Comparison of ENCODE assay signal across 1 cellular context in the genomic region with DNA sequence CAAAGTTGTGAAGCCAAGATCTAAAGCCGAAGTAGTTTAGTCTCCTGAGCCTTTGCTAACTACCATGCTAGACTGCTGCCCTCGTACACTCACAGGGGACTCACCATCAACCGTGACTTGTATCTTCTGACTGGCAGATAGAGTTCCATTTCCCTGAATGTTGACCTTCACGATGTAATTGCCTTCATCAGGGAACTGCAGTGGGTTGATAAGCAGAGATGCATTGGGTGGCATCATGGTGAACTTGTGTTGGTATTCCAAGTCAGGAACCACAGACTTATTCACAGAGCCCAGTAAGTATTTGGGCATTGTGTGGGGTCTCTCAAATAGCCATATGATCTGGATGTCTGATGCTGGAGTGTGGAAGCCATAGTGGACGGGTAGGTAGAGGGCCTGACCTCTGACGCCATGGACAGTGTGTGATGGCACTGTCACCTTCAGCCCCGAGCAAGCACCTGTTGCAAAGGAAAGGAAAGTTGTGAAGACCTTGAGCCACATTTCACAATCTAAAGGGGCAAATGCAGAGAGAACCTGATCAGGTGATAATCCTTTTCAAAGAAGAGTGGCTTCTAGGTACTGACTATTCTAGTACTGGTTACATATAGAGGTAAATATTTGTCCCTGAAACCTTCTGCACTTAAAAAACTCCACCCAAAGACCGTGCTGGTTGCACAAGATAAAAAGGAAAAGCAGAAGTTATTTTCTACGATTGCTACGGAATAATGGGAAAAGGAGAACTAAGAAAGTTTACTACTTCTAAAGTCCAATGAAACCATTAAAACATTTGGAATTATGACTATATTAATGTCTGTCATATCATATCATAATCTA.
TF ChIP-seq lines count a peak whose summit lies in the region.

No MANE protein-coding gene starts in this region.

TF ChIP-seq in K562, 482 proteins besides CTCF, POLR2A, EP300 and RAD21 (continued from another document and continues in another):
- TF ChIP-seq, protein P1, sequence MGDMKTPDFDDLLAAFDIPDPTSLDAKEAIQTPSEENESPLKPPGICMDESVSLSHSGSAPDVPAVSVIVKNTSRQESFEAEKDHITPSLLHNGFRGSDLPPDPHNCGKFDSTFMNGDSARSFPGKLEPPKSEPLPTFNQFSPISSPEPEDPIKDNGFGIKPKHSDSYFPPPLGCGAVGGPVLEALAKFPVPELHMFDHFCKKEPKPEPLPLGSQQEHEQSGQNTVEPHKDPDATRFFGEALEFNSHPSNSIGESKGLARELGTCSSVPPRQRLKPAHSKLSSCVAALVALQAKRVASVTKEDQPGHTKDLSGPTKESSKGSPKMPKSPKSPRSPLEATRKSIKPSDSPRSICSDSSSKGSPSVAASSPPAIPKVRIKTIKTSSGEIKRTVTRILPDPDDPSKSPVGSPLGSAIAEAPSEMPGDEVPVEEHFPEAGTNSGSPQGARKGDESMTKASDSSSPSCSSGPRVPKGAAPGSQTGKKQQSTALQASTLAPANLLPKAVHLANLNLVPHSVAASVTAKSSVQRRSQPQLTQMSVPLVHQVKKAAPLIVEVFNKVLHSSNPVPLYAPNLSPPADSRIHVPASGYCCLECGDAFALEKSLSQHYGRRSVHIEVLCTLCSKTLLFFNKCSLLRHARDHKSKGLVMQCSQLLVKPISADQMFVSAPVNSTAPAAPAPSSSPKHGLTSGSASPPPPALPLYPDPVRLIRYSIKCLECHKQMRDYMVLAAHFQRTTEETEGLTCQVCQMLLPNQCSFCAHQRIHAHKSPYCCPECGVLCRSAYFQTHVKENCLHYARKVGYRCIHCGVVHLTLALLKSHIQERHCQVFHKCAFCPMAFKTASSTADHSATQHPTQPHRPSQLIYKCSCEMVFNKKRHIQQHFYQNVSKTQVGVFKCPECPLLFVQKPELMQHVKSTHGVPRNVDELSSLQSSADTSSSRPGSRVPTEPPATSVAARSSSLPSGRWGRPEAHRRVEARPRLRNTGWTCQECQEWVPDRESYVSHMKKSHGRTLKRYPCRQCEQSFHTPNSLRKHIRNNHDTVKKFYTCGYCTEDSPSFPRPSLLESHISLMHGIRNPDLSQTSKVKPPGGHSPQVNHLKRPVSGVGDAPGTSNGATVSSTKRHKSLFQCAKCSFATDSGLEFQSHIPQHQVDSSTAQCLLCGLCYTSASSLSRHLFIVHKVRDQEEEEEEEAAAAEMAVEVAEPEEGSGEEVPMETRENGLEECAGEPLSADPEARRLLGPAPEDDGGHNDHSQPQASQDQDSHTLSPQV (IDR thresholded peaks at IDR 0.05) = no peak
- TF ChIP-seq ZKSCAN8 (CRISPR knock-in tag; IDR thresholded peaks at IDR 0.05) = no peak
- TF ChIP-seq MED1 (CRISPR knock-in tag; IDR thresholded peaks at IDR 0.05; ENCODE audit: borderline replicate concordance) = no peak
- TF ChIP-seq BRD4 (IDR thresholded peaks at IDR 0.05) = no peak
- TF ChIP-seq PHF8 (IDR thresholded peaks at IDR 0.05; ENCODE audit: borderline replicate concordance, low read length) = no peak
- no peak for TF ChIP-seq ZNF174 (CRISPR knock-in tag; IDR thresholded peaks at IDR 0.05)
- TF ChIP-seq, protein P2, sequence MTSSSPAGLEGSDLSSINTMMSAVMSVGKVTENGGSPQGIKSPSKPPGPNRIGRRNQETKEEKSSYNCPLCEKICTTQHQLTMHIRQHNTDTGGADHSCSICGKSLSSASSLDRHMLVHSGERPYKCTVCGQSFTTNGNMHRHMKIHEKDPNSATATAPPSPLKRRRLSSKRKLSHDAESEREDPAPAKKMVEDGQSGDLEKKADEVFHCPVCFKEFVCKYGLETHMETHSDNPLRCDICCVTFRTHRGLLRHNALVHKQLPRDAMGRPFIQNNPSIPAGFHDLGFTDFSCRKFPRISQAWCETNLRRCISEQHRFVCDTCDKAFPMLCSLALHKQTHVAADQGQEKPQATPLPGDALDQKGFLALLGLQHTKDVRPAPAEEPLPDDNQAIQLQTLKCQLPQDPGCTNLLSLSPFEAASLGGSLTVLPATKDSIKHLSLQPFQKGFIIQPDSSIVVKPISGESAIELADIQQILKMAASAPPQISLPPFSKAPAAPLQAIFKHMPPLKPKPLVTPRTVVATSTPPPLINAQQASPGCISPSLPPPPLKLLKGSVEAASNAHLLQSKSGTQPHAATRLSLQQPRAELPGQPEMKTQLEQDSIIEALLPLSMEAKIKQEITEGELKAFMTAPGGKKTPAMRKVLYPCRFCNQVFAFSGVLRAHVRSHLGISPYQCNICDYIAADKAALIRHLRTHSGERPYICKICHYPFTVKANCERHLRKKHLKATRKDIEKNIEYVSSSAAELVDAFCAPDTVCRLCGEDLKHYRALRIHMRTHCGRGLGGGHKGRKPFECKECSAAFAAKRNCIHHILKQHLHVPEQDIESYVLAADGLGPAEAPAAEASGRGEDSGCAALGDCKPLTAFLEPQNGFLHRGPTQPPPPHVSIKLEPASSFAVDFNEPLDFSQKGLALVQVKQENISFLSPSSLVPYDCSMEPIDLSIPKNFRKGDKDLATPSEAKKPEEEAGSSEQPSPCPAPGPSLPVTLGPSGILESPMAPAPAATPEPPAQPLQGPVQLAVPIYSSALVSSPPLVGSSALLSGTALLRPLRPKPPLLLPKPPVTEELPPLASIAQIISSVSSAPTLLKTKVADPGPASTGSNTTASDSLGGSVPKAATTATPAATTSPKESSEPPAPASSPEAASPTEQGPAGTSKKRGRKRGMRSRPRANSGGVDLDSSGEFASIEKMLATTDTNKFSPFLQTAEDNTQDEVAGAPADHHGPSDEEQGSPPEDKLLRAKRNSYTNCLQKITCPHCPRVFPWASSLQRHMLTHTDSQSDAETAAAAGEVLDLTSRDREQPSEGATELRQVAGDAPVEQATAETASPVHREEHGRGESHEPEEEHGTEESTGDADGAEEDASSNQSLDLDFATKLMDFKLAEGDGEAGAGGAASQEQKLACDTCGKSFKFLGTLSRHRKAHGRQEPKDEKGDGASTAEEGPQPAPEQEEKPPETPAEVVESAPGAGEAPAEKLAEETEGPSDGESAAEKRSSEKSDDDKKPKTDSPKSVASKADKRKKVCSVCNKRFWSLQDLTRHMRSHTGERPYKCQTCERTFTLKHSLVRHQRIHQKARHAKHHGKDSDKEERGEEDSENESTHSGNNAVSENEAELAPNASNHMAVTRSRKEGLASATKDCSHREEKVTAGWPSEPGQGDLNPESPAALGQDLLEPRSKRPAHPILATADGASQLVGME (CRISPR knock-in tag; IDR thresholded peaks at IDR 0.05) = no peak
- no peak for TF ChIP-seq ZNF384 (IDR thresholded peaks at IDR 0.05; ENCODE audit: low read depth, low read length)
- no peak for TF ChIP-seq NR4A1 (CRISPR knock-in tag; IDR thresholded peaks at IDR 0.05)
- no peak for TF ChIP-seq NR4A1 (tag; IDR thresholded peaks at IDR 0.05)
- no peak for TF ChIP-seq ZNF217 (CRISPR knock-in tag; IDR thresholded peaks at IDR 0.05)
- no peak for TF ChIP-seq BDP1 (IDR thresholded peaks at IDR 0.05; ENCODE audit: insufficient read depth, insufficient read length)
- no peak for TF ChIP-seq TFAM (CRISPR knock-in tag; conservative IDR thresholded peaks at IDR 0.05)
- no peak for TF ChIP-seq ETV1 (tag; conservative IDR thresholded peaks at IDR 0.05; ENCODE audit: low read depth)
- TF ChIP-seq SP2 (IDR thresholded peaks at IDR 0.05; ENCODE audit: extremely low read depth, low read depth, low read length, poor library complexity, severe bottlenecking) = no peak
- no peak for TF ChIP-seq ZNF232 (CRISPR knock-in tag; IDR thresholded peaks at IDR 0.05)
- TF ChIP-seq, protein P3, sequence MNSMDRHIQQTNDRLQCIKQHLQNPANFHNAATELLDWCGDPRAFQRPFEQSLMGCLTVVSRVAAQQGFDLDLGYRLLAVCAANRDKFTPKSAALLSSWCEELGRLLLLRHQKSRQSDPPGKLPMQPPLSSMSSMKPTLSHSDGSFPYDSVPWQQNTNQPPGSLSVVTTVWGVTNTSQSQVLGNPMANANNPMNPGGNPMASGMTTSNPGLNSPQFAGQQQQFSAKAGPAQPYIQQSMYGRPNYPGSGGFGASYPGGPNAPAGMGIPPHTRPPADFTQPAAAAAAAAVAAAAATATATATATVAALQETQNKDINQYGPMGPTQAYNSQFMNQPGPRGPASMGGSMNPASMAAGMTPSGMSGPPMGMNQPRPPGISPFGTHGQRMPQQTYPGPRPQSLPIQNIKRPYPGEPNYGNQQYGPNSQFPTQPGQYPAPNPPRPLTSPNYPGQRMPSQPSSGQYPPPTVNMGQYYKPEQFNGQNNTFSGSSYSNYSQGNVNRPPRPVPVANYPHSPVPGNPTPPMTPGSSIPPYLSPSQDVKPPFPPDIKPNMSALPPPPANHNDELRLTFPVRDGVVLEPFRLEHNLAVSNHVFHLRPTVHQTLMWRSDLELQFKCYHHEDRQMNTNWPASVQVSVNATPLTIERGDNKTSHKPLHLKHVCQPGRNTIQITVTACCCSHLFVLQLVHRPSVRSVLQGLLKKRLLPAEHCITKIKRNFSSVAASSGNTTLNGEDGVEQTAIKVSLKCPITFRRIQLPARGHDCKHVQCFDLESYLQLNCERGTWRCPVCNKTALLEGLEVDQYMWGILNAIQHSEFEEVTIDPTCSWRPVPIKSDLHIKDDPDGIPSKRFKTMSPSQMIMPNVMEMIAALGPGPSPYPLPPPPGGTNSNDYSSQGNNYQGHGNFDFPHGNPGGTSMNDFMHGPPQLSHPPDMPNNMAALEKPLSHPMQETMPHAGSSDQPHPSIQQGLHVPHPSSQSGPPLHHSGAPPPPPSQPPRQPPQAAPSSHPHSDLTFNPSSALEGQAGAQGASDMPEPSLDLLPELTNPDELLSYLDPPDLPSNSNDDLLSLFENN (IDR thresholded peaks at IDR 0.05; ENCODE audit: low read depth in 2 of 2, low read length in 2 of 2) = no peak
- no peak for TF ChIP-seq PCBP1 (IDR thresholded peaks at IDR 0.05; ENCODE audit: low read depth, low read length, poor library complexity, severe bottlenecking)
- TF ChIP-seq RCOR1 (IDR thresholded peaks at IDR 0.05; ENCODE audit: borderline replicate concordance in 1 of 2, low read depth in 2 of 2, low read length in 2 of 2) = peak in 1 of 2 experiments; percentile 4; a peak in 1 of 4 replicates
- TF ChIP-seq, protein P4, sequence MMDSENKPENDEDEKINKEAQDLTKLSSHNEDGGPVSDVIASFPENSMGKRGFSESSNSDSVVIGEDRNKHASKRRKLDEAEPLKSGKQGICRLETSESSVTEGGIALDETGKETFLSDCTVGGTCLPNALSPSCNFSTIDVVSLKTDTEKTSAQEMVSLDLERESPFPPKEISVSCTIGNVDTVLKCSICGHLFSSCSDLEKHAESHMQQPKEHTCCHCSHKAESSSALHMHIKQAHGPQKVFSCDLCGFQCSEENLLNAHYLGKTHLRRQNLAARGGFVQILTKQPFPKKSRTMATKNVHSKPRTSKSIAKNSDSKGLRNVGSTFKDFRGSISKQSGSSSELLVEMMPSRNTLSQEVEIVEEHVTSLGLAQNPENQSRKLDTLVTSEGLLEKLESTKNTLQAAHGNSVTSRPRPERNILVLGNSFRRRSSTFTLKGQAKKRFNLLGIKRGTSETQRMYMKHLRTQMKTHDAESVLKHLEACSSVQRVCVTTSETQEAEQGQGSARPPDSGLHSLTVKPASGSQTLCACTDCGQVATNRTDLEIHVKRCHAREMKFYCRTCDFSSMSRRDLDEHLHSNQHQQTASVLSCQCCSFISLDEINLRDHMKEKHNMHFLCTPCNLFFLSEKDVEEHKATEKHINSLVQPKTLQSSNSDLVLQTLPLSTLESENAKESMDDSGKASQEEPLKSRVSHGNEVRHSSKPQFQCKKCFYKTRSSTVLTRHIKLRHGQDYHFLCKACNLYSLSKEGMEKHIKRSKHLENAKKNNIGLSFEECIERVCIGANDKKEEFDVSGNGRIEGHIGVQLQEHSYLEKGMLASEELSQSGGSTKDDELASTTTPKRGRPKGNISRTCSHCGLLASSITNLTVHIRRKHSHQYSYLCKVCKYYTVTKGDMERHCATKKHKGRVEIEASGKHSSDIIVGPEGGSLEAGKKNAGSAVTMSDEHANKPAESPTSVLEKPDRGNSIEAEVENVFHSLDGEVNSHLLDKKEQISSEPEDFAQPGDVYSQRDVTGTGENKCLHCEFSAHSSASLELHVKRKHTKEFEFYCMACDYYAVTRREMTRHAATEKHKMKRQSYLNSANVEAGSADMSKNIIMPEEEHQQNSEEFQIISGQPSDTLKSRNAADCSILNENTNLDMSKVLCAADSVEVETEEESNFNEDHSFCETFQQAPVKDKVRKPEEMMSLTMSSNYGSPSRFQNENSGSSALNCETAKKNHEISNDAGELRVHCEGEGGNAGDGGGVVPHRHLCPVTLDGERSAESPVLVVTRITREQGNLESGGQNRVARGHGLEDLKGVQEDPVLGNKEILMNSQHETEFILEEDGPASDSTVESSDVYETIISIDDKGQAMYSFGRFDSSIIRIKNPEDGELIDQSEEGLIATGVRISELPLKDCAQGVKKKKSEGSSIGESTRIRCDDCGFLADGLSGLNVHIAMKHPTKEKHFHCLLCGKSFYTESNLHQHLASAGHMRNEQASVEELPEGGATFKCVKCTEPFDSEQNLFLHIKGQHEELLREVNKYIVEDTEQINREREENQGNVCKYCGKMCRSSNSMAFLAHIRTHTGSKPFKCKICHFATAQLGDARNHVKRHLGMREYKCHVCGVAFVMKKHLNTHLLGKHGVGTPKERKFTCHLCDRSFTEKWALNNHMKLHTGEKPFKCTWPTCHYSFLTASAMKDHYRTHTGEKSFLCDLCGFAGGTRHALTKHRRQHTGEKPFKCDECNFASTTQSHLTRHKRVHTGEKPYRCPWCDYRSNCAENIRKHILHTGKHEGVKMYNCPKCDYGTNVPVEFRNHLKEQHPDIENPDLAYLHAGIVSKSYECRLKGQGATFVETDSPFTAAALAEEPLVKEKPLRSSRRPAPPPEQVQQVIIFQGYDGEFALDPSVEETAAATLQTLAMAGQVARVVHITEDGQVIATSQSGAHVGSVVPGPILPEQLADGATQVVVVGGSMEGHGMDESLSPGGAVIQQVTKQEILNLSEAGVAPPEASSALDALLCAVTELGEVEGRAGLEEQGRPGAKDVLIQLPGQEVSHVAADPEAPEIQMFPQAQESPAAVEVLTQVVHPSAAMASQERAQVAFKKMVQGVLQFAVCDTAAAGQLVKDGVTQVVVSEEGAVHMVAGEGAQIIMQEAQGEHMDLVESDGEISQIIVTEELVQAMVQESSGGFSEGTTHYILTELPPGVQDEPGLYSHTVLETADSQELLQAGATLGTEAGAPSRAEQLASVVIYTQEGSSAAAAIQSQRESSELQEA (IDR thresholded peaks at IDR 0.05; ENCODE audit: low read depth) = no peak
- no peak for TF ChIP-seq SRSF7 (optimal IDR thresholded peaks at IDR 0.05; ENCODE audit: low read depth, low read length)
- TF ChIP-seq, protein P5, sequence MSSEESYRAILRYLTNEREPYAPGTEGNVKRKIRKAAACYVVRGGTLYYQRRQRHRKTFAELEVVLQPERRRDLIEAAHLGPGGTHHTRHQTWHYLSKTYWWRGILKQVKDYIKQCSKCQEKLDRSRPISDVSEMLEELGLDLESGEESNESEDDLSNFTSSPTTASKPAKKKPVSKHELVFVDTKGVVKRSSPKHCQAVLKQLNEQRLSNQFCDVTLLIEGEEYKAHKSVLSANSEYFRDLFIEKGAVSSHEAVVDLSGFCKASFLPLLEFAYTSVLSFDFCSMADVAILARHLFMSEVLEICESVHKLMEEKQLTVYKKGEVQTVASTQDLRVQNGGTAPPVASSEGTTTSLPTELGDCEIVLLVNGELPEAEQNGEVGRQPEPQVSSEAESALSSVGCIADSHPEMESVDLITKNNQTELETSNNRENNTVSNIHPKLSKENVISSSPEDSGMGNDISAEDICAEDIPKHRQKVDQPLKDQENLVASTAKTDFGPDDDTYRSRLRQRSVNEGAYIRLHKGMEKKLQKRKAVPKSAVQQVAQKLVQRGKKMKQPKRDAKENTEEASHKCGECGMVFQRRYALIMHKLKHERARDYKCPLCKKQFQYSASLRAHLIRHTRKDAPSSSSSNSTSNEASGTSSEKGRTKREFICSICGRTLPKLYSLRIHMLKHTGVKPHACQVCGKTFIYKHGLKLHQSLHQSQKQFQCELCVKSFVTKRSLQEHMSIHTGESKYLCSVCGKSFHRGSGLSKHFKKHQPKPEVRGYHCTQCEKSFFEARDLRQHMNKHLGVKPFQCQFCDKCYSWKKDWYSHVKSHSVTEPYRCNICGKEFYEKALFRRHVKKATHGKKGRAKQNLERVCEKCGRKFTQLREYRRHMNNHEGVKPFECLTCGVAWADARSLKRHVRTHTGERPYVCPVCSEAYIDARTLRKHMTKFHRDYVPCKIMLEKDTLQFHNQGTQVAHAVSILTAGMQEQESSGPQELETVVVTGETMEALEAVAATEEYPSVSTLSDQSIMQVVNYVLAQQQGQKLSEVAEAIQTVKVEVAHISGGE (CRISPR knock-in tag; IDR thresholded peaks at IDR 0.05) = 0 out of 6 replicates have a peak, but pooled peaks of 1 of the 3 experiments have one; percentile 39
- no peak for TF ChIP-seq ZNF175 (CRISPR knock-in tag; IDR thresholded peaks at IDR 0.05; ENCODE audit: low read depth)
- no peak for TF ChIP-seq ZC3H8 (IDR thresholded peaks at IDR 0.05)
